8 cellular contexts compared by ENCODE assay signal in the genomic region with DNA sequence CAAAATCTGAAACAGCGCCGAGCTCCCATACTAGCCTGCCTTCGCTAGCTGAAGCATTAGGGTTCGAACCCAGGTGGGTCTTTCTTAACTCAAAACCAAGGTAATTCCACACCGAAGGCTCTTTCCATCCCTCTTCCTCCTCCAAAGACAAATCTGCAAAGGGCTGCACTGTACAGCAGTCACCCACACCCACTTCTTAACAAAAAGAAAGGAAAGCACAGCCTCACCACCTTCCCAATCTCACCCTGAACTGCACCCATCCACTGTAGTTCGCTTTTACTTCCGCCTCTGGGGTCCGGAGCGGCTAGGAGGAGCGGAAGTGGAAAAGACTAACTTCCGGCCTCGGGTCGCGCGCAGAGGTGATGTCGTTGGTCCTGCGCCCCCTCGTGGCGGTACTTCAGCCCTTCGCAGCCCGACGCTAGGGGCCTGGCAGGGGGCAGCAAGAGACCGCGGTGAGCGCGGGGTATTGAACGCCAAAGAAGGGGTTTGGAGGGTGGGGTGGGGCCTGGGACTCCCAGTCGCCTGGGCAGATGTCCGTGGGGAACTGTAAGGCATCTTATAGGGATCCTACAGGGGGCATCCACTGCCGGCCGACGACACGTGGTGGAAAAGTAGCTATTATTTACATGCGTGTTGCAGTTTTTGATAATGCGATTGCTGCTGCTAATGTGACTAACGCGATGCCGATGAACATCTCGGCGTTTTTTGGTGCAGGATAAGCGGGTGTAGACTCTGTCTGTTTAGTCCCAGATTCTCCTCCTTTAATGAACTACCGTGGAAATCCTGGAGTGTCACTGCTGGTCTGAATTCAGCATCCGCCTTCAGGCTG. TPM values are rescaled to one million over a fixed set of nuclear protein-coding genes. Genes with fewer than 3 reads are reported as not detected.
A peak's percentile ranks its signal among the peaks of the same experiment; 100 is the strongest.
DNase-seq lines count a peak whose midpoint lies in the region; ATAC-seq and TF ChIP-seq lines count a peak whose summit lies in the region.

A gene with protein sequence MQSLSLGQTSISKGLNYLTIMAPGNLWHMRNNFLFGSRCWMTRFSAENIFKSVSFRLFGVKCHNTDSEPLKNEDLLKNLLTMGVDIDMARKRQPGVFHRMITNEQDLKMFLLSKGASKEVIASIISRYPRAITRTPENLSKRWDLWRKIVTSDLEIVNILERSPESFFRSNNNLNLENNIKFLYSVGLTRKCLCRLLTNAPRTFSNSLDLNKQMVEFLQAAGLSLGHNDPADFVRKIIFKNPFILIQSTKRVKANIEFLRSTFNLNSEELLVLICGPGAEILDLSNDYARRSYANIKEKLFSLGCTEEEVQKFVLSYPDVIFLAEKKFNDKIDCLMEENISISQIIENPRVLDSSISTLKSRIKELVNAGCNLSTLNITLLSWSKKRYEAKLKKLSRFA (minus strand): TSS at position 290 of the 829 bp plus-strand sequence. CDS start 619 bp downstream, outside the sequence.

- TF ChIP-seq CTCF in GM10266 (IDR thresholded peaks at IDR 0.05; ENCODE audit: control insufficient read depth, insufficient read depth, low read depth, missing control alignments) (peak; percentile 99), glutamatergic neuron (IDR thresholded peaks at IDR 0.05; ENCODE audit: partially characterized antibody, unreplicated experiment) (peak; percentile 95), ovary (IDR thresholded peaks at IDR 0.05) (peak; percentile 95 to 99 (median 96)), tibial artery (IDR thresholded peaks at IDR 0.05) (peak; percentile 83 to 86)

- TF ChIP-seq POLR2A in ovary (IDR thresholded peaks at IDR 0.05): no peak

- H3K27me3 ChIP-seq in ovary: no peaks in the 10 kb centered on the region
- no peaks in the 10 kb centered on the region for H3K27me3 ChIP-seq in tibial artery

- H3K4me3 ChIP-seq in ovary (peak within 1 kb of the TSS; percentile 61), tibial artery (peak within 1 kb of the TSS; percentile 59 to 82)

- no peaks in the 10 kb centered on the region for H3K9me3 Mint-ChIP-seq in activated naive CD4-positive, alpha-beta T cell treated with anti-CD3 and anti-CD28 coated beads, Interleukin-2, amount 50 U/mL, for 24 hours
- H3K9me3 Mint-ChIP-seq in glutamatergic neuron (ENCODE audit: unreplicated experiment): peaks cover 8% of the 10 kb centered on the region

- H3K9me3 ChIP-seq in ovary: no peaks in the 10 kb centered on the region
- H3K9me3 ChIP-seq in tibial artery: no peaks in the 10 kb centered on the region

- no peak for TF ChIP-seq EP300 in ovary (IDR thresholded peaks at IDR 0.05)

- peak within 1 kb of the TSS; percentile 95 for H3K4me3 Mint-ChIP-seq in activated naive CD4-positive, alpha-beta T cell treated with anti-CD3 and anti-CD28 coated beads, Interleukin-2, amount 50 U/mL, for 24 hours
- peak within 1 kb of the TSS; percentile 97 for H3K4me3 Mint-ChIP-seq in glutamatergic neuron (ENCODE audit: unreplicated experiment)

- H3K36me3 Mint-ChIP-seq in activated naive CD4-positive, alpha-beta T cell treated with anti-CD3 and anti-CD28 coated beads, Interleukin-2, amount 50 U/mL, for 24 hours: peaks cover 18% of the 10 kb centered on the region
- peaks cover 3% of the 10 kb centered on the region for H3K36me3 Mint-ChIP-seq in glutamatergic neuron (ENCODE audit: unreplicated experiment)

- 1 to 2% (median 1%) methylated on average over 43 of the region's 43 CpGs for WGBS in ovary, 3 donors

- intact Hi-C loops in ovary (cut with DNase I) (loop anchor here in 2 of 4 donors (5.0 kb wide), 2 partner anchors 567 to 798 kb away; a partner anchor contains a TSS), tibial artery (cut with DNase I; ENCODE audit: low total_unique reads) (no loop called here)

- H3K36me3 ChIP-seq in ovary: no peaks in the 10 kb centered on the region
- H3K36me3 ChIP-seq in tibial artery: peaks cover 0 to 3% (median 0%) of the 10 kb centered on the region in 3 donors

- H3K4me1 Mint-ChIP-seq in activated naive CD4-positive, alpha-beta T cell treated with anti-CD3 and anti-CD28 coated beads, Interleukin-2, amount 50 U/mL, for 24 hours: peaks cover 43% of the 10 kb centered on the region
- H3K4me1 Mint-ChIP-seq in glutamatergic neuron (ENCODE audit: low read depth, unreplicated experiment): peaks cover 8% of the 10 kb centered on the region

- H3K27ac Mint-ChIP-seq in activated naive CD4-positive, alpha-beta T cell treated with anti-CD3 and anti-CD28 coated beads, Interleukin-2, amount 50 U/mL, for 24 hours: peak within 1 kb of the TSS; percentile 92
- peak within 1 kb of the TSS; percentile 89 for H3K27ac Mint-ChIP-seq in glutamatergic neuron (ENCODE audit: unreplicated experiment)

- no peaks in the 10 kb centered on the region for H3K27me3 Mint-ChIP-seq in activated naive CD4-positive, alpha-beta T cell treated with anti-CD3 and anti-CD28 coated beads, Interleukin-2, amount 50 U/mL, for 24 hours
- H3K27me3 Mint-ChIP-seq in glutamatergic neuron (ENCODE audit: unreplicated experiment): peaks cover 2% of the 10 kb centered on the region

- peak; percentile 89 for DNase-seq in GM10266 (ENCODE audit: extremely low spot score)
- DNase-seq in NCI-H1048 (lab: John Stamatoyannopoulos, UW): peak; percentile 56
- peak; percentile 95 for DNase-seq in glutamatergic neuron
- peak; percentile 90 to 96 (median 93) for DNase-seq in ovary
- peak; percentile 89 to 93 for DNase-seq in tibial artery

- peaks cover 3% of the 10 kb centered on the region for H3K4me1 ChIP-seq in ovary (ENCODE audit: insufficient read depth)
- peaks cover 0 to 29% (median 8%) of the 10 kb centered on the region in 4 donors for H3K4me1 ChIP-seq in tibial artery

- H3K27ac ChIP-seq in ovary (peak within 1 kb of the TSS in 1 of 2 donors; percentile 26), tibial artery (peak within 1 kb of the TSS; percentile 55 to 58)

- peak; percentile 95 for ATAC-seq in HG02588 (IDR thresholded peaks at IDR 0.05; ENCODE audit: unreplicated experiment)
- peak; percentile 99 for ATAC-seq in SK-N-SH treated with all-trans-retinoic acid at 6 μM for 48 hours

TF ChIP-seq in SK-N-SH treated with all-trans-retinoic acid at 6 μM for 48 hours, 23 proteins besides CTCF, POLR2A, EP300 and RAD21 (continues in another document):
- TF ChIP-seq, protein P1, sequence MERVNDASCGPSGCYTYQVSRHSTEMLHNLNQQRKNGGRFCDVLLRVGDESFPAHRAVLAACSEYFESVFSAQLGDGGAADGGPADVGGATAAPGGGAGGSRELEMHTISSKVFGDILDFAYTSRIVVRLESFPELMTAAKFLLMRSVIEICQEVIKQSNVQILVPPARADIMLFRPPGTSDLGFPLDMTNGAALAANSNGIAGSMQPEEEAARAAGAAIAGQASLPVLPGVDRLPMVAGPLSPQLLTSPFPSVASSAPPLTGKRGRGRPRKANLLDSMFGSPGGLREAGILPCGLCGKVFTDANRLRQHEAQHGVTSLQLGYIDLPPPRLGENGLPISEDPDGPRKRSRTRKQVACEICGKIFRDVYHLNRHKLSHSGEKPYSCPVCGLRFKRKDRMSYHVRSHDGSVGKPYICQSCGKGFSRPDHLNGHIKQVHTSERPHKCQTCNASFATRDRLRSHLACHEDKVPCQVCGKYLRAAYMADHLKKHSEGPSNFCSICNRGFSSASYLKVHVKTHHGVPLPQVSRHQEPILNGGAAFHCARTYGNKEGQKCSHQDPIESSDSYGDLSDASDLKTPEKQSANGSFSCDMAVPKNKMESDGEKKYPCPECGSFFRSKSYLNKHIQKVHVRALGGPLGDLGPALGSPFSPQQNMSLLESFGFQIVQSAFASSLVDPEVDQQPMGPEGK (CRISPR knock-in tag; IDR thresholded peaks at IDR 0.05; ENCODE audit: borderline replicate concordance): peak; percentile 71; the same call in 1 of the 2 replicates
- TF ChIP-seq TOX (CRISPR knock-in tag; IDR thresholded peaks at IDR 0.05; ENCODE audit: borderline replicate concordance) (no peak), ZNF565 (CRISPR knock-in tag; conservative IDR thresholded peaks at IDR 0.05; ENCODE audit: low read depth) (no peak), ZFP3 (CRISPR knock-in tag; IDR thresholded peaks at IDR 0.05) (0 out of 2 replicates have a peak, but pooled peaks have one; percentile 52), SNAI2 (CRISPR knock-in tag; IDR thresholded peaks at IDR 0.05) (no peak), ZFP30 (CRISPR knock-in tag; IDR thresholded peaks at IDR 0.05) (no peak), TCF4 (CRISPR knock-in tag; IDR thresholded peaks at IDR 0.05; ENCODE audit: borderline replicate concordance) (peak; percentile 39; the same call in 1 of the 2 replicates), ARNTL (CRISPR knock-in tag; IDR thresholded peaks at IDR 0.05; ENCODE audit: borderline replicate concordance, low read depth) (no peak), GLIS3 (CRISPR knock-in tag; IDR thresholded peaks at IDR 0.05) (no peak), ISL1 (CRISPR knock-in tag; IDR thresholded peaks at IDR 0.05) (no peak), RARB (CRISPR knock-in tag; IDR thresholded peaks at IDR 0.05) (no peak), BACH2 (CRISPR knock-in tag; IDR thresholded peaks at IDR 0.05; ENCODE audit: borderline replicate concordance) (no peak)
- TF ChIP-seq, protein P2, sequence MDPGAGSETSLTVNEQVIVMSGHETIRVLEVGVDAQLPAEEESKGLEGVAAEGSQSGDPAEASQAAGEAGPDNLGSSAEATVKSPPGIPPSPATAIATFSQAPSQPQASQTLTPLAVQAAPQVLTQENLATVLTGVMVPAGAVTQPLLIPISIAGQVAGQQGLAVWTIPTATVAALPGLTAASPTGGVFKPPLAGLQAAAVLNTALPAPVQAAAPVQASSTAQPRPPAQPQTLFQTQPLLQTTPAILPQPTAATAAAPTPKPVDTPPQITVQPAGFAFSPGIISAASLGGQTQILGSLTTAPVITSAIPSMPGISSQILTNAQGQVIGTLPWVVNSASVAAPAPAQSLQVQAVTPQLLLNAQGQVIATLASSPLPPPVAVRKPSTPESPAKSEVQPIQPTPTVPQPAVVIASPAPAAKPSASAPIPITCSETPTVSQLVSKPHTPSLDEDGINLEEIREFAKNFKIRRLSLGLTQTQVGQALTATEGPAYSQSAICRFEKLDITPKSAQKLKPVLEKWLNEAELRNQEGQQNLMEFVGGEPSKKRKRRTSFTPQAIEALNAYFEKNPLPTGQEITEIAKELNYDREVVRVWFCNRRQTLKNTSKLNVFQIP (CRISPR knock-in tag; IDR thresholded peaks at IDR 0.05; ENCODE audit: borderline replicate concordance, low read depth): peak; percentile 90; the same call in 1 of the 2 replicates

RNA-seq across cellular contexts. Expression of the gene that starts here (rescaled TPM):
- total RNA-seq in glutamatergic neuron (ENCODE audit: unreplicated experiment) (17.0 TPM), ovary (10 to 100 TPM in 3 of 7 donors, 1 to 10 TPM in 4; 2.8 to 17.8 (median 9.9) TPM)
- polyA plus RNA-seq in ovary: 10 to 100 TPM in 1 of 2 donors, 1 to 10 TPM in 1; 8.4 to 10.6 TPM
